8 cellular contexts compared by ENCODE assay signal in genomic region chr15:99564221-99565030, GRCh38.
A peak's percentile ranks its signal among the peaks of the same experiment; 100 is the strongest.
DNase-seq lines count a peak whose midpoint lies in the region; ATAC-seq and TF ChIP-seq lines count a peak whose summit lies in the region.

No MANE protein-coding gene starts in this region.

- H3K27ac ChIP-seq in SU-DHL-6 (ENCODE audit: low read depth, low read length) (peak overlapping the region; percentile 43; the same call in 1 of the 2 replicates), muscle layer of duodenum (ENCODE audit: low read length) (peak overlapping the region; percentile 85)

- peaks cover 31% of the 10 kb centered on the region for H3K79me2 ChIP-seq in SU-DHL-6 (ENCODE audit: insufficient read depth, low read length)

- no peak for TF ChIP-seq CTCF in GM10266 (IDR thresholded peaks at IDR 0.05; ENCODE audit: control insufficient read depth, insufficient read depth, low read depth, missing control alignments)
- TF ChIP-seq CTCF in SU-DHL-6 (IDR thresholded peaks at IDR 0.05; ENCODE audit: insufficient read depth, low read length, poor library complexity, severe bottlenecking), result no peak

- H3K4me2 ChIP-seq in SU-DHL-6 (ENCODE audit: low read depth, low read length, poor library complexity, severe bottlenecking), result peak overlapping the region; percentile 96

- ATAC-seq in GM21528 (IDR thresholded peaks at IDR 0.05; ENCODE audit: low FRiP score, unreplicated experiment), result peak; percentile 31

- peaks cover 14% of the 10 kb centered on the region for H3F3A ChIP-seq in SU-DHL-6 (ENCODE audit: insufficient read depth)

- H3K9me2 ChIP-seq in SU-DHL-6 (replicated peaks; ENCODE audit: insufficient read depth, low read length), result no peaks in the 10 kb centered on the region

- DNase-seq in GM10266 (ENCODE audit: extremely low spot score) (peak; percentile 61), erythroblast (lab: John Stamatoyannopoulos, UW) (peak; percentile 37 to 51), NCI-H1436 treated with DMSO at 0.1 percent for 48 hours (lab: John Stamatoyannopoulos, UW) (no peak)
- DNase-seq in effector CD4-positive, alpha-beta T cell, result no peak

- H2AFZ ChIP-seq in SU-DHL-6 (ENCODE audit: low read depth, low read length, severe bottlenecking), result peak overlapping the region; percentile 96

- no peak for TF ChIP-seq EP300 in Ishikawa (IDR thresholded peaks at IDR 0.05; ENCODE audit: borderline replicate concordance)

- H3K4me1 ChIP-seq in muscle layer of duodenum (ENCODE audit: control insufficient read depth in 1 of 2, insufficient read depth in 2 of 2, low read length in 2 of 2), result peaks cover 22 to 33% of the 10 kb centered on the region in 2 donors

- H3K4me3 ChIP-seq in SU-DHL-6 (ENCODE audit: insufficient read depth, low read length, poor library complexity, severe bottlenecking), result peak overlapping the region; percentile 49
- H3K4me3 ChIP-seq in muscle layer of duodenum (ENCODE audit: low read depth in 1 of 2, low read length in 2 of 2), result peak overlapping the region; percentile 52 to 54

- H3K27me3 ChIP-seq in SU-DHL-6 (ENCODE audit: low read length) (no peaks in the 10 kb centered on the region), muscle layer of duodenum (ENCODE audit: low read depth, low read length) (no peaks in the 10 kb centered on the region)

- H3K36me3 ChIP-seq in SU-DHL-6 (ENCODE audit: low read length) (no peaks in the 10 kb centered on the region), muscle layer of duodenum (ENCODE audit: control insufficient read depth in 1 of 2, insufficient read depth in 2 of 2, low read length in 2 of 2) (peaks cover 0 to 5% of the 10 kb centered on the region in 2 donors)

- peak overlapping the region; percentile 91 for H3K9ac ChIP-seq in SU-DHL-6 (ENCODE audit: low read length)

- peaks cover 24% of the 10 kb centered on the region for H4K20me1 ChIP-seq in SU-DHL-6 (ENCODE audit: low read depth, low read length)

- TF ChIP-seq POLR2A in erythroblast (IDR thresholded peaks at IDR 0.05; ENCODE audit: low read length), result no peak

- no peak for TF ChIP-seq RAD21 in Ishikawa (IDR thresholded peaks at IDR 0.05; ENCODE audit: low read depth)

- H3K9me3 ChIP-seq in SU-DHL-6 (ENCODE audit: insufficient read depth, low read length) (no peaks in the 10 kb centered on the region), muscle layer of duodenum (ENCODE audit: control insufficient read depth in 1 of 2, low read length in 2 of 2) (no peaks in the 10 kb centered on the region)

TF ChIP-seq in Ishikawa, 13 proteins besides CTCF, POLR2A, EP300 and RAD21:
- 0 out of 2 replicates have a peak, but pooled peaks have one; percentile 11 for TF ChIP-seq TCF12 (IDR thresholded peaks at IDR 0.05; ENCODE audit: low read depth)
- TF ChIP-seq FOXM1 (IDR thresholded peaks at IDR 0.05; ENCODE audit: borderline replicate concordance, low read depth), result no peak

Comparison
In these comparisons a context has a peak if more than half of its experiments do, and no peak if none do; other contexts are left out.
1. DNase-seq: peak in GM10266 (single experiment) and erythroblast (2 of 2); none in effector CD4-positive, alpha-beta T cell (single experiment) and NCI-H1436 treated with DMSO at 0.1 percent for 48 hours (single experiment).